21 cellular contexts compared by ENCODE assay signal in the genomic region with DNA sequence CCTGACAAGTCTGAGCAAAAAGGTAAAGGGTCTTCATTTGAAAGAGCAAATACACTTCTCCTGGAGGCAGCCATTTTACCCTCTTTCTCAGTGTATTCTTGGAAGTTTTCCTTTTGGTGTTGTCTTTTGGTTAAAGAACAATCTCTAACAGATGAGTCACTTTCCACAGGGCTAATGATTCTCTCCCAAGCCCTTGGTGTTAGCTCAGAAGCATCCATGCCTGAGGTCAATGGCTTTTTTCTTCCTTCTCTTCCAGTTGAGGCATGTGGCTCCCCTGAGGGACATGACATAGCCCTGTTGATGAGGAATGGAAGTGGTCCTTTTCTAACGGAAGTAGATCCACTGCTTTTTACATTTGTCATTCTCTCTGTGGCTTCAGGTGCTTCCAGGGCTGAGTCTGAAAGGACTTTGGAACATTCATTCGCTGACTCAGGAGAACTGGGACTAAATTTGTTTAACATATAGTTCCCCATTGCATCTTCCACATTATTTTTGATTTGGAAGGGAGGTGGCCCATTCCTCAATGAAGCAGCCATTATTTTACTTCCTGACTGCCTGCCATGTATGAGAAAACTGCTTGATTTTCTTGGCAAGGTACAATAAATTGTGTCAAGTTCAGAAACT. TPM values are rescaled to one million over a fixed set of nuclear protein-coding genes. Genes with fewer than 3 reads are reported as not detected.
DNase-seq lines count a peak whose midpoint lies in the region; ATAC-seq, FAIRE-seq and TF ChIP-seq lines count a peak whose summit lies in the region.
"Had no signal": no experiment of that assay in that cellular context is flagged by ENCODE, and none has a peak within 500 bp of the region (broad histone marks: within the 10 kb centered on the region; RNA-seq: fewer than 3 reads in every experiment).

No MANE protein-coding gene starts in this region.

- CTCF ChIA-PET in activated CD8-positive, alpha-beta T cell treated with anti-CD3 and anti-CD28 coated beads for 36 hours (lab: Charles Lee) = interaction anchor here (1.4 kb wide), 1 partner anchor 137 kb away, joined by 3 read pairs; no protein-coding TSS in a partner anchor

- ATAC-seq in HG03108 (IDR thresholded peaks at IDR 0.05; ENCODE audit: unreplicated experiment) = no peak
- no peak for ATAC-seq in activated CD8-positive, alpha-beta T cell treated with anti-CD3 and anti-CD28 coated beads for 36 hours
- no peak for ATAC-seq in GM21423 (IDR thresholded peaks at IDR 0.05; ENCODE audit: unreplicated experiment)

- intact Hi-C loops in activated CD8-positive, alpha-beta T cell treated with anti-CD3 and anti-CD28 coated beads for 36 hours (cut with micrococcal nuclease) = no loop called here

- H3K36me3 Mint-ChIP-seq in activated CD8-positive, alpha-beta T cell treated with anti-CD3 and anti-CD28 coated beads for 36 hours (ENCODE audit: low read depth) = peaks cover 8% of the 10 kb centered on the region
- H3K36me3 Mint-ChIP-seq: stimulated activated effector memory CD8-positive, alpha-beta T cell treated with anti-CD3 and anti-CD28 coated beads, Interleukin-12 subunit alpha, Interleukin-12 subunit beta, amount 100 ng/mL, for 72 hours had no signal

- TF ChIP-seq POLR2A in H54 (IDR thresholded peaks at IDR 0.05; ENCODE audit: low read depth, low read length) = no peak

- H3K9me3 Mint-ChIP-seq in activated CD8-positive, alpha-beta T cell treated with anti-CD3 and anti-CD28 coated beads for 36 hours = no peaks in the 10 kb centered on the region
- H3K9me3 Mint-ChIP-seq: activated B cell treated with CpG ODN at 0.5 μM for 24 hours; activated naive CD4-positive, alpha-beta T cell treated with anti-CD3 and anti-CD28 coated beads for 36 hours; stimulated activated effector memory CD8-positive, alpha-beta T cell treated with anti-CD3 and anti-CD28 coated beads, Interleukin-12 subunit alpha, Interleukin-12 subunit beta, amount 100 ng/mL, for 72 hours had no signal

- no peak for TF ChIP-seq CTCF in activated CD8-positive, alpha-beta T cell treated with anti-CD3 and anti-CD28 coated beads for 36 hours (IDR thresholded peaks at IDR 0.05)

- POLR2A ChIA-PET in activated CD8-positive, alpha-beta T cell treated with anti-CD3 and anti-CD28 coated beads for 36 hours (lab: Charles Lee) = no interaction called here

- FAIRE-seq in H54 (lab: Jason Lieb, UNC) = peak; percentile 52
- FAIRE-seq: D721Med had no signal

- no peak overlapping the region for H3K27ac Mint-ChIP-seq in activated CD8-positive, alpha-beta T cell treated with anti-CD3 and anti-CD28 coated beads for 36 hours
- H3K27ac Mint-ChIP-seq: activated B cell treated with CpG ODN at 0.5 μM for 24 hours; activated naive CD4-positive, alpha-beta T cell treated with anti-CD3 and anti-CD28 coated beads for 36 hours; stimulated activated effector memory CD8-positive, alpha-beta T cell treated with anti-CD3 and anti-CD28 coated beads, Interleukin-12 subunit alpha, Interleukin-12 subunit beta, amount 100 ng/mL, for 72 hours had no signal

- no peak overlapping the region for H3K4me3 Mint-ChIP-seq in activated CD8-positive, alpha-beta T cell treated with anti-CD3 and anti-CD28 coated beads for 36 hours
- H3K4me3 Mint-ChIP-seq: activated B cell treated with CpG ODN at 0.5 μM for 24 hours; activated naive CD4-positive, alpha-beta T cell treated with anti-CD3 and anti-CD28 coated beads for 36 hours; neural crest cell; stimulated activated effector memory CD8-positive, alpha-beta T cell treated with anti-CD3 and anti-CD28 coated beads, Interleukin-12 subunit alpha, Interleukin-12 subunit beta, amount 100 ng/mL, for 72 hours had no signal

- H3K4me1 Mint-ChIP-seq in activated CD8-positive, alpha-beta T cell treated with anti-CD3 and anti-CD28 coated beads for 36 hours (ENCODE audit: low read depth) = no peaks in the 10 kb centered on the region
- H3K4me1 Mint-ChIP-seq: activated B cell treated with CpG ODN at 0.5 μM for 24 hours; neural crest cell; stimulated activated effector memory CD8-positive, alpha-beta T cell treated with anti-CD3 and anti-CD28 coated beads, Interleukin-12 subunit alpha, Interleukin-12 subunit beta, amount 100 ng/mL, for 72 hours had no signal

- no peaks in the 10 kb centered on the region for H3K27me3 Mint-ChIP-seq in activated CD8-positive, alpha-beta T cell treated with anti-CD3 and anti-CD28 coated beads for 36 hours

- DNase-seq in A172 (ENCODE audit: low spot score) (peak; percentile 33), H54 (ENCODE audit: insufficient read length, low spot score) (no peak), astrocyte of the hippocampus (ENCODE audit: low read depth, low spot score) (peak; percentile 81), foreskin melanocyte (peak; percentile 65), KG1 (lab: John Stamatoyannopoulos, UW) (no peak)
- no peak for DNase-seq in activated CD8-positive, alpha-beta T cell treated with anti-CD3 and anti-CD28 coated beads for 36 hours
- DNase-seq: activated B cell treated with CpG ODN at 0.5 μM for 24 hours; activated naive CD4-positive, alpha-beta T cell treated with anti-CD3 and anti-CD28 coated beads for 36 hours; central memory CD4-positive, alpha-beta T cell; Kasumi-1; NCI-H1694; NCI-H510A; PC-9; sigmoid colon; SW 1271; uterus had no signal

RNA-seq across cellular contexts. Expression of a gene that starts 13.8 kb away (rescaled TPM):
- total RNA-seq in A172 (2014; rRNA removed; shearing (Covaris generic)) = 43.1 and 46.0 TPM in 2 replicates
- 10 to 100 TPM; 12.4 to 14.2 TPM for total RNA-seq in activated CD8-positive, alpha-beta T cell treated with anti-CD3 and anti-CD28 coated beads for 36 hours

RNA-seq across cellular contexts. Expression of a gene that starts 44.6 kb away (rescaled TPM):
- total RNA-seq in A172 (2014; rRNA removed; shearing (Covaris generic)) = 0.28 and 0.53 TPM in 2 replicates
- 1 to 10 TPM; 1.1 to 2.3 TPM for total RNA-seq in activated CD8-positive, alpha-beta T cell treated with anti-CD3 and anti-CD28 coated beads for 36 hours

Comparison
In these comparisons a context has a peak if more than half of its experiments do, and no peak if none do; other contexts are left out.
1. DNase-seq: peak in A172 (single experiment), astrocyte of the hippocampus (single experiment) and foreskin melanocyte (single experiment); none in H54 (single experiment), activated CD8-positive, alpha-beta T cell treated with anti-CD3 and anti-CD28 coated beads for 36 hours (single experiment) and KG1 (single experiment).